ENCODE assay signal across 27 cellular contexts in the genomic region with DNA sequence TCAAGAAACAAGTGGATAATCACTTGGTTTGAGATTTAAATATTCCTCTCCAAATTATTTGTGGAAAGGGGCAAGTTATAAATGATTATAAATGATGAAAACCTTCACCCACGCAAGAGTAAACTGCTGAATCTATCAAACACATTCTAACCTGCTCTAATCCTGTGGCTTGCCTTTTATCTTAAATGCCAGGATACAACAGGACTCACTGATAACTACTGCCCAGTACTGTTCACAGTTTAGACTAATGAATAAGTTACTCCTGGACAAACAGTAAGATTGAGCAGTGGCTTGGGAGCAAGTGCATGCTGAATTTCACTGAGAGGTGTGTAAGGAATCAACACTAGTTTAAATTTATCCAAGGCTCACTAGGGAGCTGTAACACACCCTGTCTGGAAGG. TPM values are rescaled to one million over a fixed set of nuclear protein-coding genes. Genes with fewer than 3 reads are reported as not detected.
A peak's percentile ranks its signal among the peaks of the same experiment; 100 is the strongest.
DNase-seq lines count a peak whose midpoint lies in the region; ATAC-seq and TF ChIP-seq lines count a peak whose summit lies in the region.
"Had no signal": no experiment of that assay in that cellular context is flagged by ENCODE, and none has a peak within 500 bp of the region (broad histone marks: within the 10 kb centered on the region; RNA-seq: fewer than 3 reads in every experiment).

No MANE protein-coding gene starts in this region.

- H3K4me1 ChIP-seq in HUES48 (ENCODE audit: control insufficient read depth, insufficient read depth, low read length): peaks cover 20% of the 10 kb centered on the region
- H3K4me1 ChIP-seq in PC-9 (replicated peaks; ENCODE audit: insufficient read depth): no peaks in the 10 kb centered on the region
- H3K4me1 ChIP-seq: SJCRH30 had no signal

- H3K9me2 ChIP-seq in PC-9 (ENCODE audit: insufficient read depth): no peaks in the 10 kb centered on the region

- no peak for ATAC-seq in WTC11
- ATAC-seq: CD8-positive, alpha-beta T cell; GM12878; Right ventricle myocardium inferior had no signal

- no peak overlapping the region for H3K4me3 ChIP-seq in HUES48 (ENCODE audit: low read depth, low read length)
- no peak overlapping the region for H3K4me3 ChIP-seq in PC-9
- H3K4me3 ChIP-seq: GM12878, SJCRH30 had no signal

- H3K9me3 ChIP-seq in HUES48 (ENCODE audit: control insufficient read depth, insufficient read depth, low read length) (no peaks in the 10 kb centered on the region), PC-9 (ENCODE audit: insufficient read depth, low read depth) (no peaks in the 10 kb centered on the region)
- H3K9me3 ChIP-seq: SJCRH30 had no signal

- H3K4me2 ChIP-seq in PC-9: no peak overlapping the region

- H3K4me3 Mint-ChIP-seq in WTC11 (no peak overlapping the region), nephron progenitor cell (no peak overlapping the region)
- no peak overlapping the region for H3K4me3 Mint-ChIP-seq in activated CD4-positive, alpha-beta T cell treated with anti-CD3 and anti-CD28 coated beads, Interleukin-2, amount 10 ng/mL, durations not matched to agents 7 days and 5 days
- H3K4me3 Mint-ChIP-seq: B cell; CD8-positive, alpha-beta T cell had no signal

- H3K27me3 Mint-ChIP-seq in WTC11 (ENCODE audit: low read depth): no peaks in the 10 kb centered on the region
- peaks cover 3% of the 10 kb centered on the region for H3K27me3 Mint-ChIP-seq in nephron progenitor cell (ENCODE audit: low read depth, poor library complexity)
- peaks cover 1% of the 10 kb centered on the region for H3K27me3 Mint-ChIP-seq in activated CD4-positive, alpha-beta T cell treated with anti-CD3 and anti-CD28 coated beads, Interleukin-2, amount 10 ng/mL, durations not matched to agents 7 days and 5 days

- POLR2A ChIA-PET in PC-9 (lab: Charles Lee; ENCODE audit: unreplicated experiment) (interaction anchor here (0.7 kb wide), 1 partner anchor 230 kb away, joined by 31 read pairs; no protein-coding TSS in a partner anchor), WTC11 (lab: Charles Lee) (interaction anchor here (0.7 kb wide), 1 partner anchor 19 kb away, joined by 5 read pairs; no protein-coding TSS in a partner anchor), RWPE1 (lab: Yijun Ruan, JAX; ENCODE audit: low non-redundant PET) (no interaction called here)
- POLR2A ChIA-PET in activated CD4-positive, alpha-beta T cell treated with anti-CD3 and anti-CD28 coated beads, Interleukin-2, amount 10 ng/mL, durations not matched to agents 7 days and 5 days (lab: Charles Lee): no interaction called here

- CTCF ChIA-PET in PC-9 (lab: Charles Lee) (interaction anchor here (0.9 kb wide), 1 partner anchor 75 kb away, joined by 3 read pairs; no protein-coding TSS in a partner anchor), WTC11 (lab: Charles Lee) (interaction anchor here (1.3 kb wide), 1 partner anchor 8 kb away, joined by 3 read pairs; no protein-coding TSS in a partner anchor), RWPE1 (lab: Yijun Ruan, JAX) (interaction anchor here (1.3 kb wide), 1 partner anchor 8 kb away, joined by 5 read pairs; no protein-coding TSS in a partner anchor)
- CTCF ChIA-PET in activated CD4-positive, alpha-beta T cell treated with anti-CD3 and anti-CD28 coated beads, Interleukin-2, amount 10 ng/mL, durations not matched to agents 7 days and 5 days (lab: Charles Lee): interaction anchor here (1.5 kb wide), 1 partner anchor 164 kb away, joined by 3 read pairs; no protein-coding TSS in a partner anchor

- peaks cover 5% of the 10 kb centered on the region for H3K79me2 ChIP-seq in PC-9 (ENCODE audit: low read depth)

- no TSS peak for BruUV-seq in PC-9 (replicated peaks; lab: Mats Ljungman, UMichigan)

- peaks cover 39% of the 10 kb centered on the region for H3F3A ChIP-seq in PC-9 (ENCODE audit: insufficient read depth, low read depth)

- H3K9me3 Mint-ChIP-seq in WTC11 (no peaks in the 10 kb centered on the region), nephron progenitor cell (no peaks in the 10 kb centered on the region)
- H3K9me3 Mint-ChIP-seq in activated CD4-positive, alpha-beta T cell treated with anti-CD3 and anti-CD28 coated beads, Interleukin-2, amount 10 ng/mL, durations not matched to agents 7 days and 5 days: no peaks in the 10 kb centered on the region
- H3K9me3 Mint-ChIP-seq: CD8-positive, alpha-beta T cell had no signal

- peaks cover 42% of the 10 kb centered on the region for H3K4me1 Mint-ChIP-seq in WTC11
- peaks cover 19% of the 10 kb centered on the region for H3K4me1 Mint-ChIP-seq in nephron progenitor cell
- peaks cover 4% of the 10 kb centered on the region for H3K4me1 Mint-ChIP-seq in activated CD4-positive, alpha-beta T cell treated with anti-CD3 and anti-CD28 coated beads, Interleukin-2, amount 10 ng/mL, durations not matched to agents 7 days and 5 days

- TF ChIP-seq CTCF in PC-9 (conservative IDR thresholded peaks at IDR 0.05) (no peak), WTC11 (IDR thresholded peaks at IDR 0.05) (no peak), nephron progenitor cell (IDR thresholded peaks at IDR 0.05) (no peak), RWPE1 (conservative IDR thresholded peaks at IDR 0.05; ENCODE audit: low read depth) (no peak)

- H3K27ac Mint-ChIP-seq in WTC11: peak overlapping the region; percentile 57
- H3K27ac Mint-ChIP-seq in nephron progenitor cell: peak overlapping the region; percentile 71
- H3K27ac Mint-ChIP-seq in activated CD4-positive, alpha-beta T cell treated with anti-CD3 and anti-CD28 coated beads, Interleukin-2, amount 10 ng/mL, durations not matched to agents 7 days and 5 days: no peak overlapping the region
- H3K27ac Mint-ChIP-seq: B cell; CD8-positive, alpha-beta T cell had no signal

- H3K36me3 Mint-ChIP-seq in WTC11: peaks cover 64% of the 10 kb centered on the region
- peaks cover 89% of the 10 kb centered on the region for H3K36me3 Mint-ChIP-seq in nephron progenitor cell (ENCODE audit: low read depth)
- H3K36me3 Mint-ChIP-seq in activated CD4-positive, alpha-beta T cell treated with anti-CD3 and anti-CD28 coated beads, Interleukin-2, amount 10 ng/mL, durations not matched to agents 7 days and 5 days (ENCODE audit: low read depth): no peaks in the 10 kb centered on the region
- H3K36me3 Mint-ChIP-seq: CD8-positive, alpha-beta T cell had no signal

- no peak overlapping the region for H3K9ac ChIP-seq in HUES48 (ENCODE audit: low read depth, low read length)

- intact Hi-C loops in PC-9 (cut with micrococcal nuclease; ENCODE audit: unreplicated experiment): no loop called here

- no peaks in the 10 kb centered on the region for H3K27me3 ChIP-seq in HUES48 (ENCODE audit: control insufficient read depth, insufficient read depth, low read length)
- no peaks in the 10 kb centered on the region for H3K27me3 ChIP-seq in PC-9 (ENCODE audit: insufficient read depth, low read depth)
- H3K27me3 ChIP-seq: SJCRH30 had no signal

- H3K27ac ChIP-seq in HUES48 (ENCODE audit: low read depth, low read length): peak overlapping the region; percentile 12
- 0 out of 2 replicates have a peak overlapping the region, but pooled peaks have one; percentile 2 for H3K27ac ChIP-seq in PC-9
- no peak overlapping the region for H3K27ac ChIP-seq in RWPE1
- H3K27ac ChIP-seq: C4-2B, SJCRH30 had no signal

- peaks cover 6% of the 10 kb centered on the region; the same call in 1 of the 2 replicates for H4K20me1 ChIP-seq in PC-9 (ENCODE audit: insufficient read depth)

- DNase-seq in PC-9 (no peak), WTC11 (ENCODE audit: low spot score) (no peak), nephron progenitor cell (no peak), RWPE1 (ENCODE audit: low spot score) (no peak), NCI-H2171 treated with DMSO at 0.1 percent for 48 hours (lab: John Stamatoyannopoulos, UW) (no peak), T-helper 1 cell (no peak)
- DNase-seq in activated CD4-positive, alpha-beta T cell treated with anti-CD3 and anti-CD28 coated beads, Interleukin-2, amount 10 ng/mL, durations not matched to agents 7 days and 5 days: no peak
- DNase-seq: CD8-positive, alpha-beta T cell; DMS 273 treated with DMSO at 0.1 percent for 48 hours; DMS79; EL; GDM1; KG1; MM.1S; NCI-H1417; NCI-H1694; NCI-H2029 treated with DMSO at 0.1 percent for 48 hours; NCI-H2227 treated with DMSO at 0.1 percent for 48 hours; NCI-H510A; NCI-H69; SJCRH30 had no signal

- H2AFZ ChIP-seq in PC-9: no peak overlapping the region

- H3K36me3 ChIP-seq in HUES48 (ENCODE audit: control insufficient read depth, insufficient read depth, low read length): peaks cover 76% of the 10 kb centered on the region
- no peaks in the 10 kb centered on the region; the same call in 1 of the 2 replicates for H3K36me3 ChIP-seq in PC-9 (ENCODE audit: low read depth)

TF ChIP-seq in WTC11, 78 proteins besides CTCF, POLR2A, EP300 and RAD21 (continues in another document):
- TF ChIP-seq JUN (CRISPR knock-in tag; IDR thresholded peaks at IDR 0.05): no peak
- TF ChIP-seq, protein P1, sequence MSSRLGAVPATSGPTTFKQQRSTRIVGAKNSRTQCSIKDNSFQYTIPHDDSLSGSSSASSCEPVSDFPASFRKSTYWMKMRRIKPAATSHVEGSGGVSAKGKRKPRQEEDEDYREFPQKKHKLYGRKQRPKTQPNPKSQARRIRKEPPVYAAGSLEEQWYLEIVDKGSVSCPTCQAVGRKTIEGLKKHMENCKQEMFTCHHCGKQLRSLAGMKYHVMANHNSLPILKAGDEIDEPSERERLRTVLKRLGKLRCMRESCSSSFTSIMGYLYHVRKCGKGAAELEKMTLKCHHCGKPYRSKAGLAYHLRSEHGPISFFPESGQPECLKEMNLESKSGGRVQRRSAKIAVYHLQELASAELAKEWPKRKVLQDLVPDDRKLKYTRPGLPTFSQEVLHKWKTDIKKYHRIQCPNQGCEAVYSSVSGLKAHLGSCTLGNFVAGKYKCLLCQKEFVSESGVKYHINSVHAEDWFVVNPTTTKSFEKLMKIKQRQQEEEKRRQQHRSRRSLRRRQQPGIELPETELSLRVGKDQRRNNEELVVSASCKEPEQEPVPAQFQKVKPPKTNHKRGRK (CRISPR knock-in tag; IDR thresholded peaks at IDR 0.05; ENCODE audit: borderline replicate concordance): no peak
- no peak for TF ChIP-seq NFATC4 (CRISPR knock-in tag; IDR thresholded peaks at IDR 0.05)
- TF ChIP-seq, protein P2, sequence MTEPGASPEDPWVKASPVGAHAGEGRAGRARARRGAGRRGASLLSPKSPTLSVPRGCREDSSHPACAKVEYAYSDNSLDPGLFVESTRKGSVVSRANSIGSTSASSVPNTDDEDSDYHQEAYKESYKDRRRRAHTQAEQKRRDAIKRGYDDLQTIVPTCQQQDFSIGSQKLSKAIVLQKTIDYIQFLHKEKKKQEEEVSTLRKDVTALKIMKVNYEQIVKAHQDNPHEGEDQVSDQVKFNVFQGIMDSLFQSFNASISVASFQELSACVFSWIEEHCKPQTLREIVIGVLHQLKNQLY (CRISPR knock-in tag; IDR thresholded peaks at IDR 0.05): no peak
- no peak for TF ChIP-seq NR1H2 (CRISPR knock-in tag; IDR thresholded peaks at IDR 0.05)
- no peak for TF ChIP-seq FOXP1 (CRISPR knock-in tag; IDR thresholded peaks at IDR 0.05; ENCODE audit: borderline replicate concordance)

RNA-seq across cellular contexts. Expression of a gene that starts 31.1 kb away (rescaled TPM):
- total RNA-seq in PC-9 (2021) (56.5 and 57.4 TPM in 2 replicates), WTC11 (2021) (392 to 434 TPM (median 423 TPM) in 3 replicates)
- total RNA-seq in activated CD4-positive, alpha-beta T cell treated with anti-CD3 and anti-CD28 coated beads, Interleukin-2, amount 10 ng/mL, durations not matched to agents 7 days and 5 days: under 1 TPM in 1 of 2 experiments, not detected in 1; 0.04 TPM
- total RNA-seq: B cell; CD8-positive, alpha-beta T cell; Right ventricle myocardium inferior had no signal

RNA-seq across cellular contexts. Expression of a gene that starts 59.9 kb away (rescaled TPM):
- total RNA-seq in PC-9 (2021) (not detected in 2 replicates), WTC11 (2021) (0.39 TPM in 1 of 3 replicates, not detected in the others)
- not detected for total RNA-seq in activated CD4-positive, alpha-beta T cell treated with anti-CD3 and anti-CD28 coated beads, Interleukin-2, amount 10 ng/mL, durations not matched to agents 7 days and 5 days
- total RNA-seq: B cell; CD8-positive, alpha-beta T cell; GM12878; HT1080; Right ventricle myocardium inferior had no signal

Comparison
In these comparisons a context has a peak if more than half of its experiments do, and no peak if none do; other contexts are left out.
1. RNA of a gene that starts 31.1 kb away (total RNA-seq): 392 to 434 TPM in WTC11 and 56.5 to 57.4 TPM in PC-9; 0.04 TPM in activated CD4-positive, alpha-beta T cell treated with anti-CD3 and anti-CD28 coated beads, Interleukin-2, amount 10 ng/mL, durations not matched to agents 7 days and 5 days; every median in the first group is over 10 times any median in the second.
2. POLR2A ChIA-PET loops: an anchor here in PC-9 (0.7 kb wide) and WTC11 (0.7 kb wide); none called in activated CD4-positive, alpha-beta T cell treated with anti-CD3 and anti-CD28 coated beads, Interleukin-2, amount 10 ng/mL, durations not matched to agents 7 days and 5 days and RWPE1.